In the genomic region with DNA sequence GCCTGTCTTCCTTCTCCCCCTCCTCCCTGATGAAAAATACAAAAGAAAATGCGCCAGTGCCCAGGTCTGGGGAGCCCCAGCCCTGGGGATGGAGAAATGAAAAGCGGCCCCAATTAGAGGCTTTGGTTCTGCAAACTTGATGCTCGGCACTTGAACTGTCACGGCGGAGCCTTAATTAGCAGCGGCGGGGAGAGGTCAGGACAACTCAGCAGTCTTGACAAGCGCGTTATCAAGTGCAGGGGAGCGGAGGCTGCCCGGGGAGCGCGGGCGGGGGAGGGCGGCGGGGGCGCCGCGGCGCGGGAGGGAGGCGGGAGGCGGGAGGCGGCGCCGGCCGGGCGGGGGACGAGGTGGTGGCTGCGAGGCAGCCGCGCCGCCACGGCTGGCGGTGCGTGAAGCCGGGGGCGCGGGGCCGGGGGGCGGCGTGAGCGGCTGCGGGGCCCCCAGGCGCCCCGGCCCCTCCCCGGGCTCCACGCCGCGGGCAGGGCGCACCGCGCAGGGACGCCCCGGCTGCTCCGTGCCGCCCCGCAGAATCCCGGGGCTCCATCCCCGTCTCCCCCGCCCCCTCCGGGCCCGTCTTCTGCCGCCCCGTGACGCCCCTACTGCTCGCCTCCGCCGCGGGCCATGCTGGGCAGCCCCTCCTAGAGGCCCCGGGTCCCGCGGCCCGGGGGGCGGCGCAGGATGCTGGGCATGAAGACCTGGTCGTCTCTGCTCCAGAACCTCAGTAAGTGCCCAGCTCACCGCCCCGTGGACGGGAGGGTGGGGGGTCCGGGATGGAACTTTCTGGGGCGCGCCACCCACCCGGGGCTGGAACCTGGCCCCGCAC, we compare ENCODE assay signal across 8 cellular contexts.
A peak's percentile ranks its signal among the peaks of the same experiment; 100 is the strongest.
DNase-seq lines count a peak whose midpoint lies in the region; ATAC-seq and TF ChIP-seq lines count a peak whose summit lies in the region.

No MANE protein-coding gene starts in this region.

- H3K9me3 ChIP-seq in thyroid gland, result no peaks in the 10 kb centered on the region

- H3K27ac ChIP-seq in thyroid gland, result peak overlapping the region; percentile 89 to 95 (median 92)

- H3K4me1 Mint-ChIP-seq in activated naive CD4-positive, alpha-beta T cell treated with anti-CD3 and anti-CD28 coated beads for 36 hours (ENCODE audit: low read depth), result peaks cover 5% of the 10 kb centered on the region

- H3K27me3 ChIP-seq in thyroid gland, result no peaks in the 10 kb centered on the region

- H3K36me3 Mint-ChIP-seq in activated naive CD4-positive, alpha-beta T cell treated with anti-CD3 and anti-CD28 coated beads for 36 hours (ENCODE audit: low read depth), result no peaks in the 10 kb centered on the region

- CTCF ChIA-PET in activated naive CD4-positive, alpha-beta T cell treated with anti-CD3 and anti-CD28 coated beads for 36 hours (lab: Charles Lee), result interaction anchor here (1.1 to 1.8 kb wide), 2 partner anchors 47 to 153 kb away, joined by 3 to 8 read pairs; no protein-coding TSS in a partner anchor

- no peaks in the 10 kb centered on the region for H3K36me3 ChIP-seq in thyroid gland

- 0 to 17% methylated on average over 7 to 9 of the region's 85 CpGs for WGBS in thyroid gland, 2 donors

- H3K27me3 Mint-ChIP-seq in activated naive CD4-positive, alpha-beta T cell treated with anti-CD3 and anti-CD28 coated beads for 36 hours (ENCODE audit: low read depth), result peaks cover 15% of the 10 kb centered on the region

- peaks cover 82 to 90% of the 10 kb centered on the region in 2 donors for H3K4me1 ChIP-seq in thyroid gland

- ATAC-seq in HG03439 (IDR thresholded peaks at IDR 0.05; ENCODE audit: unreplicated experiment), result no peak

- H3K4me3 Mint-ChIP-seq in activated naive CD4-positive, alpha-beta T cell treated with anti-CD3 and anti-CD28 coated beads for 36 hours, result peak overlapping the region; percentile 63

- H3K9me3 Mint-ChIP-seq in activated naive CD4-positive, alpha-beta T cell treated with anti-CD3 and anti-CD28 coated beads for 36 hours, result no peaks in the 10 kb centered on the region

- intact Hi-C loops in activated naive CD4-positive, alpha-beta T cell treated with anti-CD3 and anti-CD28 coated beads for 36 hours (cut with micrococcal nuclease), result no loop called here
- intact Hi-C loops in thyroid gland (cut with DNase I), result loop anchor here (5.0 kb wide), 1 partner anchor 95 kb away; no protein-coding TSS in a partner anchor

- peak; percentile 41 for DNase-seq in EH (ENCODE audit: low read depth)
- DNase-seq in NCI-H2107 (lab: John Stamatoyannopoulos, UW), result peak; percentile 83
- peak; percentile 37 for DNase-seq in activated naive CD4-positive, alpha-beta T cell treated with anti-CD3 and anti-CD28 coated beads for 36 hours
- DNase-seq in left kidney (ENCODE audit: low read depth, low spot score), result peak; percentile 90
- DNase-seq in thyroid gland, result peak; percentile 75 to 80
- DNase-seq in RKO (ENCODE audit: low spot score), result no peak
- DNase-seq in GF-D8 (lab: John Stamatoyannopoulos, UW), result no peak

- H3K4me3 ChIP-seq in thyroid gland (replicated peaks in 1 of 3), result peak overlapping the region in 1 of 3 donors; percentile 31

- no peak for TF ChIP-seq CTCF in thyroid gland (IDR thresholded peaks at IDR 0.05)

- no peak overlapping the region for H3K27ac Mint-ChIP-seq in activated naive CD4-positive, alpha-beta T cell treated with anti-CD3 and anti-CD28 coated beads for 36 hours

- no peak for TF ChIP-seq POLR2A in thyroid gland (IDR thresholded peaks at IDR 0.05)

Comparison
In these comparisons a context has a peak if more than half of its experiments do, and no peak if none do; other contexts are left out.
1. DNase-seq: peak in EH (single experiment), NCI-H2107 (single experiment), activated naive CD4-positive, alpha-beta T cell treated with anti-CD3 and anti-CD28 coated beads for 36 hours (single experiment), left kidney (single experiment) and thyroid gland (2 of 2); none in RKO (single experiment) and GF-D8 (single experiment).